ENCODE assay signal across 26 cellular contexts in genomic region chr2:235988271-235989015, GRCh38.
"Had no signal": no experiment of that assay in that cellular context is flagged by ENCODE, and none has a peak within 500 bp of the region (broad histone marks: within the 10 kb centered on the region; RNA-seq: fewer than 3 reads in every experiment).

No MANE protein-coding gene starts in this region.

- FAIRE-seq: islet of Langerhans had no signal

- H3K36me3 ChIP-seq: gastrocnemius medialis, heart left ventricle, left lung, ovary, sigmoid colon, suprapubic skin, vagina had no signal

- H3K9me3 ChIP-seq: gastrocnemius medialis, left lung, ovary, psoas muscle, sigmoid colon, suprapubic skin, vagina had no signal

- H3K4me1 ChIP-seq: gastrocnemius medialis, left lung, psoas muscle, sigmoid colon, suprapubic skin, vagina had no signal

- DNase-seq: cortex of kidney; dorsolateral prefrontal cortex; effector CD4-positive, alpha-beta T cell; foreskin fibroblast; gastrocnemius medialis; heart left ventricle; left cardiac atrium; left lung; mesenchymal stem cell; midbrain; naive thymus-derived CD4-positive, alpha-beta T cell; occipital lobe; ovary; posterior cingulate gyrus; psoas muscle; right cardiac atrium; sigmoid colon; stimulated activated naive B cell treated with anti-CD40 and anti-IgM and Interleukin-4, amounts not matched to agents 10 μg/mL and 1 μg/mL and 100 μg/mL, for 72 hours; stimulated activated naive CD8-positive, alpha-beta T cell treated with anti-CD3 and anti-CD28 coated beads, Interleukin-15, amount 100 ng/mL, for 72 hours; trophoblast cell had no signal

- H3K4me3 ChIP-seq: dorsolateral prefrontal cortex, gastrocnemius medialis, heart left ventricle, hepatocyte, left lung, ovary, psoas muscle, sigmoid colon, suprapubic skin, vagina had no signal

- ATAC-seq: esophagus mucosa; gastrocnemius medialis; heart left ventricle; left cardiac atrium; left lung; naive thymus-derived CD4-positive, alpha-beta T cell; psoas muscle; right cardiac atrium; stimulated activated naive B cell treated with anti-CD40 and anti-IgM and Interleukin-4, amounts not matched to agents 10 μg/mL and 1 μg/mL and 100 μg/mL, for 72 hours; stimulated activated naive CD8-positive, alpha-beta T cell treated with anti-CD3 and anti-CD28 coated beads, Interleukin-15, amount 100 ng/mL, for 72 hours had no signal

- H3K4me2 ChIP-seq: hepatocyte had no signal

- H2AFZ ChIP-seq: hepatocyte had no signal

- H3K27me3 ChIP-seq: dorsolateral prefrontal cortex, gastrocnemius medialis, heart left ventricle, hepatocyte, left lung, ovary, sigmoid colon, suprapubic skin, vagina had no signal

- H3K27ac Mint-ChIP-seq: naive thymus-derived CD4-positive, alpha-beta T cell; stimulated activated naive B cell treated with anti-CD40 and anti-IgM and Interleukin-4, amounts not matched to agents 10 μg/mL and 1 μg/mL and 100 μg/mL, for 72 hours; stimulated activated naive CD8-positive, alpha-beta T cell treated with anti-CD3 and anti-CD28 coated beads, Interleukin-15, amount 100 ng/mL, for 72 hours had no signal

- H3K79me2 ChIP-seq: hepatocyte had no signal

- H3K4me3 Mint-ChIP-seq: naive thymus-derived CD4-positive, alpha-beta T cell; stimulated activated naive B cell treated with anti-CD40 and anti-IgM and Interleukin-4, amounts not matched to agents 10 μg/mL and 1 μg/mL and 100 μg/mL, for 72 hours; stimulated activated naive CD8-positive, alpha-beta T cell treated with anti-CD3 and anti-CD28 coated beads, Interleukin-15, amount 100 ng/mL, for 72 hours had no signal

- H3K27ac ChIP-seq: dorsolateral prefrontal cortex, epithelial cell of prostate, gastrocnemius medialis, heart left ventricle, hepatocyte, left lung, ovary, psoas muscle, sigmoid colon, suprapubic skin, vagina had no signal

- H3K36me3 Mint-ChIP-seq: stimulated activated naive B cell treated with anti-CD40 and anti-IgM and Interleukin-4, amounts not matched to agents 10 μg/mL and 1 μg/mL and 100 μg/mL, for 72 hours had no signal

- H3K4me1 Mint-ChIP-seq: naive thymus-derived CD4-positive, alpha-beta T cell; stimulated activated naive B cell treated with anti-CD40 and anti-IgM and Interleukin-4, amounts not matched to agents 10 μg/mL and 1 μg/mL and 100 μg/mL, for 72 hours; stimulated activated naive CD8-positive, alpha-beta T cell treated with anti-CD3 and anti-CD28 coated beads, Interleukin-15, amount 100 ng/mL, for 72 hours had no signal
